30 cellular contexts compared by ENCODE assay signal in genomic region chr3:171065732-171066131, GRCh38. TPM values are rescaled to one million over a fixed set of nuclear protein-coding genes. Genes with fewer than 3 reads are reported as not detected.
"Had no signal": no experiment of that assay in that cellular context is flagged by ENCODE, and none has a peak within 500 bp of the region (broad histone marks: within the 10 kb centered on the region; RNA-seq: fewer than 3 reads in every experiment).

No MANE protein-coding gene starts in this region.

- H3K9me3 ChIP-seq: ovary, psoas muscle, spleen, suprapubic skin, testis, tibial artery, transverse colon, upper lobe of right lung, uterus had no signal

- H3K36me3 ChIP-seq: neural progenitor cell, ovary, suprapubic skin, uterus had no signal

- H3K4me2 ChIP-seq: neural progenitor cell, smooth muscle cell had no signal

- H3K79me2 ChIP-seq: parathyroid adenoma had no signal

- ATAC-seq: natural killer cell; psoas muscle; right cardiac atrium; sciatic nerve; stimulated activated naive CD8-positive, alpha-beta T cell treated with anti-CD3 and anti-CD28 coated beads, Interleukin-15, amount 100 ng/mL, for 72 hours; stimulated activated naive CD8-positive, alpha-beta T cell treated with anti-CD3 and anti-CD28 coated beads, Interleukin-15, Interleukin-2, amounts not matched to agents 100 U/mL and 50 U/mL, for 24 hours; upper lobe of right lung had no signal

- H3K4me3 ChIP-seq: neural progenitor cell, ovary, psoas muscle, skin epidermis, smooth muscle cell, spleen, suprapubic skin, testis, tibial artery, transverse colon, upper lobe of right lung, uterus had no signal

- H2AFZ ChIP-seq: neural progenitor cell, parathyroid adenoma had no signal

- H3K4me1 ChIP-seq: neural progenitor cell, parathyroid adenoma, psoas muscle, spleen, suprapubic skin, testis, tibial artery, transverse colon, upper lobe of right lung, uterus had no signal

- H3K27ac ChIP-seq: neural progenitor cell, ovary, parathyroid adenoma, psoas muscle, skin epidermis, spleen, suprapubic skin, testis, tibial artery, transverse colon, upper lobe of right lung, uterus had no signal

- H3K27me3 ChIP-seq: neural progenitor cell, ovary, spleen, suprapubic skin, testis, tibial artery, transverse colon, upper lobe of right lung, uterus had no signal

- DNase-seq: natural killer cell; occipital lobe; ovary; posterior cingulate gyrus; psoas muscle; right cardiac atrium; spleen; stimulated activated CD4-positive, alpha-beta T cell treated with anti-CD3 and anti-CD28 coated beads, Interleukin-12 subunit alpha, Interleukin-12 subunit beta, amount 100 ng/mL, for 4 hours; stimulated activated CD4-positive, alpha-beta T cell treated with anti-CD3 and anti-CD28 coated beads, Interleukin-1b, Interleukin-23, amount 100 ng/mL, for 48 hours; stimulated activated CD4-positive, alpha-beta T cell treated with anti-CD3 and anti-CD28 coated beads, Interleukin-4, amount 100 ng/mL, for 1 hour; stimulated activated CD4-positive, alpha-beta T cell treated with anti-CD3 and anti-CD28 coated beads, Interleukin-4, amount 100 ng/mL, for 4 hours; stimulated activated CD8-positive, alpha-beta memory T cell treated with anti-CD3 and anti-CD28 coated beads, Interleukin-4, amount 100 ng/mL, for 48 hours; stimulated activated naive CD4-positive, alpha-beta T cell; stimulated activated naive CD8-positive, alpha-beta T cell treated with anti-CD3 and anti-CD28 coated beads, Interleukin-15, amount 100 ng/mL, for 72 hours; stimulated activated naive CD8-positive, alpha-beta T cell treated with anti-CD3 and anti-CD28 coated beads, Interleukin-15, Interleukin-2, amounts not matched to agents 100 U/mL and 50 U/mL, for 24 hours; substantia nigra; testis; tibial artery; transverse colon; upper lobe of right lung; uterus had no signal

- H3K9ac ChIP-seq: neural progenitor cell, parathyroid adenoma had no signal

RNA-seq across cellular contexts. Expression of gene SLC2A2, which starts 39.2 kb away (rescaled TPM):
- total RNA-seq: natural killer cell, occipital lobe, osteoblast, psoas muscle, right cardiac atrium, sciatic nerve, smooth muscle cell, spleen, testis, transverse colon, upper lobe of right lung, urinary bladder, uterus had no signal
- polyA plus RNA-seq: neural cell, ovary, right cardiac atrium, smooth muscle cell, spleen had no signal
